In the genomic region with DNA sequence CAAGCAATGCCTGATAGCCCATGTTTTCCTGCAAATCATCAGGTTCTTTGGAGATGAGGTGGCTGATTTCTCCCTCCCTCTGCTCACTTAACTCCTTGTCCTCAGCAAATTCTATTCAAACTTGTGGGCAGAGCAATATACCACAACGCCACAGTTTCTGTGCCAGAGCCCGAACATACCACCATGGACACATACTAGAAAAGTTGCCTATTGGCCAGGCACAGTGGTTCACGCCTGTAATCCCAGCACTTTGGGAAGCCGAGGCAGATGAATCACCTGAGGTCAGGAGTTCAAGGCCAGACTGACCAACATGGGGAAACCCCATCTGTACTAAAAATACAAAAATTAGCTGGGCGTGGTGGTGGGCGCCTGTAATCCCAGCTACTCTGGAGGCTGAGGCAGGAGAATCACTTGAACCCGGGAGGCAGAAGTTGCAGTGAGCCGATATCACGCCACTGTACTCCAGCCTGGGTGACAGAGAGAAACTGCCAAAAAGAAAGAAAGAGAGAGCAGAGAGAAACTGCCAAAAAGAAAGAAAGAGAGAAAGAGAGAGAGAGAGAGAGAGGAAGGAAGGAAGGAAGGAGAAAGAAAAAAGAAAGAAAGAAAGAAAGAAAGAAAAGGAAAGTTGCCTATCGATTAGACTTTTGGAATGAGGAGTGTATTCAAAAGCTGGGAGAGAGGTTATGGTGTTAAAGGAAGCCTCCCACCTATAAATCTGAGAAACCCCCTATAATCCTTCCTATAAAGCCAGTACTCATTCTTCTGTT, we compare ENCODE assay signal across 2 cellular contexts. TPM values are rescaled to one million over a fixed set of nuclear protein-coding genes. Genes with fewer than 3 reads are reported as not detected.
"Had no signal": no experiment of that assay in that cellular context is flagged by ENCODE, and none has a peak within 500 bp of the region (broad histone marks: within the 10 kb centered on the region; RNA-seq: fewer than 3 reads in every experiment).

No MANE protein-coding gene starts in this region.

RNA-seq across cellular contexts. Expression of gene RAB33A, which starts 56.5 kb away (rescaled TPM):
- total RNA-seq: gastrocnemius medialis, suprapubic skin had no signal
